In genomic region chr19:53870485-53870844, GRCh38 we compare ENCODE assay signal across 9 cellular contexts. TPM values are rescaled to one million over a fixed set of nuclear protein-coding genes. Genes with fewer than 3 reads are reported as not detected.
DNase-seq lines count a peak whose midpoint lies in the region; ATAC-seq, FAIRE-seq and TF ChIP-seq lines count a peak whose summit lies in the region.
"Had no signal": no experiment of that assay in that cellular context is flagged by ENCODE, and none has a peak within 500 bp of the region (broad histone marks: within the 10 kb centered on the region; RNA-seq: fewer than 3 reads in every experiment).

No MANE protein-coding gene starts in this region.

- H3K4me3 ChIP-seq in fibroblast of villous mesenchyme (ENCODE audit: low read depth, low read length) (peak overlapping the region; percentile 34), skeletal muscle cell (ENCODE audit: low read depth, low read length) (peak overlapping the region; percentile 21)

- TF ChIP-seq POLR2A in GM12891 (IDR thresholded peaks at IDR 0.05; ENCODE audit: low read depth, low read length) = no peak

- DNase-seq in GM12891 (ENCODE audit: insufficient read length, low spot score) = peak; percentile 16
- peak; percentile 85 for DNase-seq in SIG-M5 treated with dmso at 0.1 percent for 504 hours (lab: John Stamatoyannopoulos, UW; ENCODE audit: unreplicated experiment)
- DNase-seq in fibroblast of villous mesenchyme (ENCODE audit: low read depth) = peak; percentile 23
- no peak for DNase-seq in skeletal muscle cell (ENCODE audit: low read depth)
- DNase-seq in DMS 273 treated with DMSO at 0.1 percent for 48 hours (lab: John Stamatoyannopoulos, UW) = no peak
- DNase-seq in putamen (ENCODE audit: low spot score) = no peak
- DNase-seq in T-helper 9 cell = no peak

- FAIRE-seq in GM12891 (lab: Jason Lieb, UNC) = no peak

- TF ChIP-seq CTCF in fibroblast of villous mesenchyme (IDR thresholded peaks at IDR 0.05; ENCODE audit: insufficient read depth, low read depth, low read length) = no peak

- no peak for ATAC-seq in HG02588 (IDR thresholded peaks at IDR 0.05; ENCODE audit: unreplicated experiment)

TF ChIP-seq in GM12891, 5 proteins besides CTCF, POLR2A, EP300 and RAD21:
- TF ChIP-seq SPI1 (IDR thresholded peaks at IDR 0.05; ENCODE audit: low read depth, low read length) = no peak
TF ChIP-seq in GM12891: peak in this region for 0.

RNA-seq across cellular contexts. Expression of gene MYADM, which starts 2.8 kb away (rescaled TPM):
- 0.08 TPM for polyA plus RNA-seq in GM12891 (2012; ENCODE audit: low read depth, missing spikeins)
- total RNA-seq in fibroblast of villous mesenchyme = 31.1 and 34.8 TPM in 2 replicates

RNA-seq across cellular contexts. Expression of gene PRKCG, which starts 11.5 kb away (rescaled TPM):
- not detected for polyA plus RNA-seq in GM12891 (2012; ENCODE audit: low read depth, missing spikeins)
- total RNA-seq in fibroblast of villous mesenchyme = under 0.01 and 0.43 TPM in 2 replicates
- total RNA-seq: HT1080 had no signal

RNA-seq across cellular contexts. Expression of gene CACNG7, which starts 38.6 kb away (rescaled TPM):
- polyA plus RNA-seq in GM12891 (2012; ENCODE audit: low read depth, missing spikeins) = not detected
- 0.32 and 0.43 TPM in 2 replicates for total RNA-seq in fibroblast of villous mesenchyme
- total RNA-seq: HT1080 had no signal

RNA-seq across cellular contexts. Expression of gene NLRP12, which starts 46.4 kb away (rescaled TPM):
- not detected for polyA plus RNA-seq in GM12891 (2012; ENCODE audit: low read depth, missing spikeins)
- not detected in 2 replicates for total RNA-seq in fibroblast of villous mesenchyme
- total RNA-seq: HT1080 had no signal

Comparison
In these comparisons a context has a peak if more than half of its experiments do, and no peak if none do; other contexts are left out.
1. DNase-seq: peak in GM12891 (single experiment), SIG-M5 treated with dmso at 0.1 percent for 504 hours (single experiment) and fibroblast of villous mesenchyme (single experiment); none in skeletal muscle cell (single experiment), DMS 273 treated with DMSO at 0.1 percent for 48 hours (single experiment), putamen (single experiment) and T-helper 9 cell (single experiment).